In the genomic region with DNA sequence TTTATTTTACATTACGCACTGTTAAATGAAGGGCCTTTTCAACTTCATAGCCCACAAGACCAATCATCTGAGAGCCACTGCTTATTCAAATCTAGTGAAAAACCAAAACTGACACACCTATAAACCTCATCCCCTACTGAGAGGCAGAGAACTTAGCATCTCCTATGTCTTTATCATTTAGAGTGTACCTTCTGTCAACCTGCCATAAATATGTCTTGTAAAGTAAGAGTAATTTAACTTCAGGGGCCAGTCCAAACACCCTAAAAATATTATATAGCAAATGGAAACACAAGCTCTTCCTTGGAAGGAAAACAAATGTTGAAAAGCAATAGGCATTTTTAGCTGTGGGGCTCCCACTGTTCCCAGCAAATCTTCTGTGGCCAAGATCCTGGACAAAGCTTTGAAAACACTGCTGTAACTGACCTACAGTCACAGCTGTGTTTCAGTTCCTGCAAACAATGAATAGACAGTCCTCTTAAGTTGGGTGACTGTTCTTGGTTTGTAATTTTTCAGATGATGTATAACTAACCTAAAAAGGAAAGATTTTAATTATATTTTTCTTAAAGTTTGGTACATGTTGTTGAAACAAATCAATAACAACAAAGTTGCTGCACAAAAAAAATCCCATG, we compare ENCODE assay signal across 29 cellular contexts.
"Had no signal": no experiment of that assay in that cellular context is flagged by ENCODE, and none has a peak within 500 bp of the region (broad histone marks: within the 10 kb centered on the region; RNA-seq: fewer than 3 reads in every experiment).

No MANE protein-coding gene starts in this region.

- H3K27me3 ChIP-seq: breast epithelium, heart left ventricle, right lobe of liver, tibial artery had no signal

- ATAC-seq: activated CD4-positive, alpha-beta T cell treated with anti-CD3 and anti-CD28 coated beads for 36 hours; activated CD8-positive, alpha-beta memory T cell treated with anti-CD3 and anti-CD28 coated beads, Interleukin-2, amount 10 ng/mL, durations not matched to agents 7 days and 5 days; activated CD8-positive, alpha-beta T cell treated with anti-CD3 and anti-CD28 coated beads, Interleukin-2, amount 10 ng/mL, durations not matched to agents 7 days and 5 days; activated naive CD4-positive, alpha-beta T cell treated with anti-CD3 and anti-CD28 coated beads, Interleukin-2, amount 50 U/mL, for 72 hours; activated T-cell treated with anti-CD3 and anti-CD28 coated beads, Interleukin-2, amount 50 U/mL, for 72 hours; esophagus mucosa; heart left ventricle; left colon; natural killer cell; right lobe of liver; stimulated activated effector memory CD8-positive, alpha-beta T cell treated with anti-CD3 and anti-CD28 coated beads, Interleukin-12 subunit alpha, Interleukin-12 subunit beta, amount 100 ng/mL, for 72 hours; stimulated activated naive CD8-positive, alpha-beta T cell treated with anti-CD3 and anti-CD28 coated beads, Interleukin-15, amount 100 ng/mL, for 72 hours had no signal

- H3K9me3 ChIP-seq: breast epithelium, heart left ventricle, right lobe of liver, tibial artery had no signal

- DNase-seq: activated CD4-positive, alpha-beta T cell treated with anti-CD3 and anti-CD28 coated beads for 36 hours; activated CD4-positive, CD25-positive, alpha-beta regulatory T cell; activated CD8-positive, alpha-beta memory T cell treated with anti-CD3 and anti-CD28 coated beads, Interleukin-2, amount 10 ng/mL, durations not matched to agents 7 days and 5 days; activated CD8-positive, alpha-beta T cell treated with anti-CD3 and anti-CD28 coated beads, Interleukin-2, amount 10 ng/mL, durations not matched to agents 7 days and 5 days; activated naive CD4-positive, alpha-beta T cell; activated T-cell treated with anti-CD3 and anti-CD28 coated beads for 4 hours; activated T-cell treated with anti-CD3 and anti-CD28 coated beads, Interleukin-2, amount 50 U/mL, for 72 hours; central memory CD4-positive, alpha-beta T cell; endodermal cell; foreskin fibroblast; heart left ventricle; immature natural killer cell; kidney; left colon; mesenchymal stem cell; natural killer cell; right lobe of liver; stimulated activated CD4-positive, alpha-beta T cell treated with anti-CD3 and anti-CD28 coated beads, Interleukin-12 subunit alpha, Interleukin-12 subunit beta, amount 100 ng/mL, for 4 hours; stimulated activated CD4-positive, alpha-beta T cell treated with anti-CD3 and anti-CD28 coated beads, Interleukin-4, amount 100 ng/mL, for 1 hour; stimulated activated naive CD8-positive, alpha-beta T cell treated with anti-CD3 and anti-CD28 coated beads, Interleukin-15, amount 100 ng/mL, for 72 hours; T-helper 1 cell; tibial artery had no signal

- H3K4me1 ChIP-seq: breast epithelium, right lobe of liver, tibial artery had no signal

- H3K27me3 Mint-ChIP-seq: activated CD8-positive, alpha-beta memory T cell treated with anti-CD3 and anti-CD28 coated beads, Interleukin-2, amount 10 ng/mL, durations not matched to agents 7 days and 5 days; dendritic cell treated with granulocyte-macrophage colony-stimulating factor and Interleukin-4, amounts not matched to agents 40 ng/mL and 50 ng/mL, for 4 days; stimulated activated naive CD8-positive, alpha-beta T cell treated with anti-CD3 and anti-CD28 coated beads, Interleukin-15, amount 100 ng/mL, for 72 hours had no signal

- H3K4me1 Mint-ChIP-seq: activated CD4-positive, alpha-beta T cell treated with anti-CD3 and anti-CD28 coated beads for 36 hours; activated CD8-positive, alpha-beta memory T cell treated with anti-CD3 and anti-CD28 coated beads, Interleukin-2, amount 10 ng/mL, durations not matched to agents 7 days and 5 days; endodermal cell; immature natural killer cell; natural killer cell; stimulated activated effector memory CD8-positive, alpha-beta T cell treated with anti-CD3 and anti-CD28 coated beads, Interleukin-12 subunit alpha, Interleukin-12 subunit beta, amount 100 ng/mL, for 72 hours; stimulated activated naive CD8-positive, alpha-beta T cell treated with anti-CD3 and anti-CD28 coated beads, Interleukin-15, amount 100 ng/mL, for 72 hours had no signal

- H3K27ac ChIP-seq: breast epithelium, heart left ventricle, right lobe of liver, skin epidermis, tibial artery had no signal

- H3K9me3 Mint-ChIP-seq: activated naive CD4-positive, alpha-beta T cell treated with anti-CD3 and anti-CD28 coated beads, Interleukin-2, amount 50 U/mL, for 72 hours; activated T-cell treated with anti-CD3 and anti-CD28 coated beads, Interleukin-2, amount 50 U/mL, for 72 hours; dendritic cell treated with granulocyte-macrophage colony-stimulating factor and Interleukin-4, amounts not matched to agents 40 ng/mL and 50 ng/mL, for 4 days; natural killer cell; stimulated activated effector memory CD8-positive, alpha-beta T cell treated with anti-CD3 and anti-CD28 coated beads, Interleukin-12 subunit alpha, Interleukin-12 subunit beta, amount 100 ng/mL, for 72 hours; stimulated activated naive CD8-positive, alpha-beta T cell treated with anti-CD3 and anti-CD28 coated beads, Interleukin-15, amount 100 ng/mL, for 72 hours; T-helper 2 cell treated with Interferon-gamma antibody and Interleukin-4, amounts not matched to agents 5 μg/mL and 100 μg/mL, for 36 hours had no signal

- H3K27ac Mint-ChIP-seq: activated CD4-positive, alpha-beta T cell treated with anti-CD3 and anti-CD28 coated beads for 36 hours; activated CD8-positive, alpha-beta memory T cell treated with anti-CD3 and anti-CD28 coated beads, Interleukin-2, amount 10 ng/mL, durations not matched to agents 7 days and 5 days; activated CD8-positive, alpha-beta T cell treated with anti-CD3 and anti-CD28 coated beads, Interleukin-2, amount 10 ng/mL, durations not matched to agents 7 days and 5 days; activated naive CD4-positive, alpha-beta T cell treated with anti-CD3 and anti-CD28 coated beads, Interleukin-2, amount 50 U/mL, for 72 hours; activated T-cell treated with anti-CD3 and anti-CD28 coated beads, Interleukin-2, amount 50 U/mL, for 72 hours; dendritic cell treated with granulocyte-macrophage colony-stimulating factor and Interleukin-4, amounts not matched to agents 40 ng/mL and 50 ng/mL, for 4 days; endodermal cell; immature natural killer cell; natural killer cell; stimulated activated effector memory CD8-positive, alpha-beta T cell treated with anti-CD3 and anti-CD28 coated beads, Interleukin-12 subunit alpha, Interleukin-12 subunit beta, amount 100 ng/mL, for 72 hours; stimulated activated naive CD8-positive, alpha-beta T cell treated with anti-CD3 and anti-CD28 coated beads, Interleukin-15, amount 100 ng/mL, for 72 hours; T-helper 2 cell treated with Interferon-gamma antibody and Interleukin-4, amounts not matched to agents 5 μg/mL and 100 μg/mL, for 36 hours had no signal

- H3K4me3 Mint-ChIP-seq: activated CD4-positive, alpha-beta T cell treated with anti-CD3 and anti-CD28 coated beads for 36 hours; activated CD8-positive, alpha-beta memory T cell treated with anti-CD3 and anti-CD28 coated beads, Interleukin-2, amount 10 ng/mL, durations not matched to agents 7 days and 5 days; activated CD8-positive, alpha-beta T cell treated with anti-CD3 and anti-CD28 coated beads, Interleukin-2, amount 10 ng/mL, durations not matched to agents 7 days and 5 days; activated T-cell treated with anti-CD3 and anti-CD28 coated beads, Interleukin-2, amount 50 U/mL, for 72 hours; dendritic cell treated with granulocyte-macrophage colony-stimulating factor and Interleukin-4, amounts not matched to agents 40 ng/mL and 50 ng/mL, for 4 days; endodermal cell; immature natural killer cell; natural killer cell; stimulated activated effector memory CD8-positive, alpha-beta T cell treated with anti-CD3 and anti-CD28 coated beads, Interleukin-12 subunit alpha, Interleukin-12 subunit beta, amount 100 ng/mL, for 72 hours; stimulated activated naive CD8-positive, alpha-beta T cell treated with anti-CD3 and anti-CD28 coated beads, Interleukin-15, amount 100 ng/mL, for 72 hours; T-helper 2 cell treated with Interferon-gamma antibody and Interleukin-4, amounts not matched to agents 5 μg/mL and 100 μg/mL, for 36 hours had no signal

- H3K36me3 Mint-ChIP-seq: activated CD8-positive, alpha-beta memory T cell treated with anti-CD3 and anti-CD28 coated beads, Interleukin-2, amount 10 ng/mL, durations not matched to agents 7 days and 5 days; activated naive CD4-positive, alpha-beta T cell treated with anti-CD3 and anti-CD28 coated beads, Interleukin-2, amount 50 U/mL, for 72 hours; immature natural killer cell; natural killer cell; stimulated activated effector memory CD8-positive, alpha-beta T cell treated with anti-CD3 and anti-CD28 coated beads, Interleukin-12 subunit alpha, Interleukin-12 subunit beta, amount 100 ng/mL, for 72 hours had no signal

- H3K36me3 ChIP-seq: breast epithelium, heart left ventricle, right lobe of liver, tibial artery had no signal

- H3K4me3 ChIP-seq: breast epithelium, heart left ventricle, right lobe of liver, skin epidermis, tibial artery had no signal
